Comparison of ENCODE assay signal across 6 cellular contexts in the genomic region with DNA sequence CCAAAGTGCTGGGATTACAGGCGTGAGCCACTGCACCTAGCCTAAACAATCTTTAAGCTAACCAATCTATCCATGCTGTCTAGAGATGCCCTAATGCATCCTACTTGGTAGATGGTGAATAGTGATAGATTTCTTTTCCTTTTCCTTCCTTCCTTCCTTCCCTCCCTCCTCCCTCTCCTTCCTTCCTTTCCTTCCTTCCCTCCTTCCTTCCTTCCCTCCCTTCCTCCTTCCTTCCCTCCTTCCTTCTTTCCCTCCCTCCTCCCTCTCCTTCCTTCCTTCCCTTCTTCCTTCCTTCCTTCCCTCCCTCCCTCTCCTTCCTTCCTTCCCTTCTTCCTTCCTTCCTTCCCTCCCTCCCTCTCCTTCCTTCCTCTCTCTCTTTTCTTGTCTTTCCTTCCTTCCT.
A peak's percentile ranks its signal among the peaks of the same experiment; 100 is the strongest.
DNase-seq lines count a peak whose midpoint lies in the region; ATAC-seq, FAIRE-seq and TF ChIP-seq lines count a peak whose summit lies in the region.
"Not testable (repeated sequence)": the region's sequence is repeated elsewhere in the genome, so short reads cannot be mapped to it uniquely, and the experiment has no call there.

No MANE protein-coding gene starts in this region.

- not testable (repeated sequence) for H3K9ac ChIP-seq in OCI-LY1 (ENCODE audit: low read length); endothelial cell of umbilical vein (replicated peaks; ENCODE audit: extremely low read depth, insufficient read depth, low read length); HepG2 (ENCODE audit: insufficient read depth, low read depth, low read length)

- H3K36me3 ChIP-seq in HEK293 (ENCODE audit: control insufficient read depth in 2 of 2, insufficient read depth in 1 of 2, low read length in 2 of 2); OCI-LY1 (ENCODE audit: insufficient read depth, low read length); endothelial cell of umbilical vein (ENCODE audit: control insufficient read depth in 2 of 2, extremely low read depth in 1 of 2, insufficient read depth in 2 of 2, low read length in 2 of 2); HepG2 (replicated peaks in 1 of 2; ENCODE audit: control insufficient read depth in 1 of 2, insufficient read depth in 2 of 2, low read length in 2 of 2): not testable (repeated sequence)

- TF ChIP-seq EP300 in HepG2 (IDR thresholded peaks at IDR 0.05; ENCODE audit: low read depth in 2 of 2, low read length in 2 of 2); HepG2 (CRISPR knock-in tag; IDR thresholded peaks at IDR 0.05; ENCODE audit: borderline replicate concordance): not testable (repeated sequence)

- H3K4me2 ChIP-seq in OCI-LY1 (ENCODE audit: low read length); endothelial cell of umbilical vein (ENCODE audit: insufficient read depth, low read length); HepG2 (ENCODE audit: low read depth, low read length): not testable (repeated sequence)

- H3K9me2 ChIP-seq in OCI-LY1 (ENCODE audit: low read depth, low read length): not testable (repeated sequence)

- POLR2A ChIA-PET in HEK293 (lab: Yijun Ruan, JAX); endothelial cell of umbilical vein (lab: Charles Lee); HepG2 (lab: Yijun Ruan, JAX): not testable (repeated sequence)

- CTCF ChIA-PET in HEK293 (lab: Yijun Ruan, JAX); endothelial cell of umbilical vein (lab: Charles Lee); HepG2 (lab: Yijun Ruan, JAX; ENCODE audit: low intra/inter-chr PET ratio, low total read pairs): not testable (repeated sequence)

- not testable (repeated sequence) for H3K79me2 ChIP-seq in OCI-LY1 (ENCODE audit: insufficient read depth, low read length); endothelial cell of umbilical vein (ENCODE audit: control insufficient read depth, insufficient read depth, low read length); HepG2 (ENCODE audit: insufficient read depth, low read length)

- H3F3A ChIP-seq in OCI-LY1 (ENCODE audit: insufficient read depth, low read length): not testable (repeated sequence)

- not testable (repeated sequence) for H3K9me3 ChIP-seq in HEK293 (ENCODE audit: control insufficient read depth, insufficient read depth, low read depth, low read length); OCI-LY1 (ENCODE audit: low read length); endothelial cell of umbilical vein (replicated peaks; ENCODE audit: control insufficient read depth, insufficient read depth, low read length)
- peaks cover 57% of the 10 kb centered on the region; the same call in 1 of the 2 replicates for H3K9me3 ChIP-seq in HepG2 (ENCODE audit: low read length)

- not testable (repeated sequence) for H3K4me3 ChIP-seq in HEK293 (ENCODE audit: low read depth, low read length); OCI-LY1 (ENCODE audit: low read depth, low read length, poor library complexity, severe bottlenecking); endothelial cell of umbilical vein (replicated peaks in 1 of 3; ENCODE audit: insufficient read depth in 1 of 3, low read depth in 1 of 3, low read length in 3 of 3); HepG2 (replicated peaks in 1 of 3; ENCODE audit: insufficient read depth in 1 of 3, low read depth in 2 of 3, low read length in 3 of 3)

- DNase-seq in endothelial cell of umbilical vein (ENCODE audit: low read depth, low spot score); HepG2 (ENCODE audit: low spot score); progenitor cell of endocrine pancreas (ENCODE audit: low spot score, unreplicated experiment); urothelium cell line (ENCODE audit: low spot score): not testable (repeated sequence)

- not testable (repeated sequence) for TF ChIP-seq CTCF in HEK293 (tag by site-specific recombination; IDR thresholded peaks at IDR 0.05); OCI-LY1 (IDR thresholded peaks at IDR 0.05; ENCODE audit: low read length); endothelial cell of umbilical vein (IDR thresholded peaks at IDR 0.05; ENCODE audit: extremely low read depth in 1 of 2, insufficient read depth in 1 of 2, low read depth in 1 of 2, low read length in 2 of 2); HepG2 (CRISPR knock-in tag; IDR thresholded peaks at IDR 0.05); progenitor cell of endocrine pancreas (IDR thresholded peaks at IDR 0.05; ENCODE audit: unreplicated experiment)

- H4K20me1 ChIP-seq in OCI-LY1 (ENCODE audit: insufficient read depth, low read length); endothelial cell of umbilical vein (replicated peaks; ENCODE audit: control insufficient read depth, extremely low read depth, insufficient read depth, low read length); HepG2 (ENCODE audit: insufficient read depth, low read length): not testable (repeated sequence)

- H3K27me3 ChIP-seq in OCI-LY1 (ENCODE audit: insufficient read depth, low read length); endothelial cell of umbilical vein (ENCODE audit: control insufficient read depth in 2 of 2, insufficient read depth in 2 of 2, low read length in 2 of 2); HepG2 (ENCODE audit: control insufficient read depth in 1 of 2, insufficient read depth in 2 of 2, low read length in 2 of 2): not testable (repeated sequence)

- 17% methylated on average over 1 of the region's 1 CpG for WGBS in HepG2 (ENCODE audit: low lambda C conversion rate)

- not testable (repeated sequence) for H3K4me3 Mint-ChIP-seq in progenitor cell of endocrine pancreas (ENCODE audit: low read depth)

- not testable (repeated sequence) for BruUV-seq in endothelial cell of umbilical vein (replicated peaks; lab: Mats Ljungman, UMichigan); HepG2 (replicated peaks; lab: Mats Ljungman, UMichigan)

- H3K27ac ChIP-seq in HEK293 (ENCODE audit: extremely low read depth, low read depth, low read length); endothelial cell of umbilical vein (ENCODE audit: insufficient read depth, low read depth, low read length); HepG2 (ENCODE audit: extremely low read length, insufficient read depth, low read length): not testable (repeated sequence)
- peak overlapping the region; percentile 25 for H3K27ac ChIP-seq in OCI-LY1 (ENCODE audit: low read depth, low read length, poor library complexity, severe bottlenecking)

- not testable (repeated sequence) for H3K9me3 Mint-ChIP-seq in progenitor cell of endocrine pancreas (ENCODE audit: low read depth)

- not testable (repeated sequence) for TF ChIP-seq RAD21 in HepG2 (CRISPR knock-in tag; IDR thresholded peaks at IDR 0.05)

- not testable (repeated sequence) for TF ChIP-seq POLR2A in endothelial cell of umbilical vein (IDR thresholded peaks at IDR 0.05; ENCODE audit: low read depth, low read length); HepG2 (IDR thresholded peaks at IDR 0.05; ENCODE audit: insufficient read depth in 1 of 2, low read depth in 2 of 2, low read length in 2 of 2)

- H3K4me1 Mint-ChIP-seq in progenitor cell of endocrine pancreas (ENCODE audit: low read depth): not testable (repeated sequence)

- FAIRE-seq in endothelial cell of umbilical vein (lab: Jason Lieb, UNC): peak; percentile 54
- not testable (repeated sequence) for FAIRE-seq in HepG2 (lab: Jason Lieb, UNC)
- peak; percentile 13 for FAIRE-seq in urothelium cell line (lab: Jason Lieb, UNC)

- H3K9me1 ChIP-seq in endothelial cell of umbilical vein (replicated peaks; ENCODE audit: control insufficient read depth, extremely low read depth, insufficient read depth, low read length): not testable (repeated sequence)

- intact Hi-C loops in endothelial cell of umbilical vein (cut with micrococcal nuclease); HepG2 (cut with micrococcal nuclease; ENCODE audit: unreplicated experiment): not testable (repeated sequence)

- H2AFZ ChIP-seq in OCI-LY1 (ENCODE audit: low read length); endothelial cell of umbilical vein (ENCODE audit: low read depth, low read length); HepG2 (ENCODE audit: low read length): not testable (repeated sequence)

- not testable (repeated sequence) for H3K4me1 ChIP-seq in HEK293 (ENCODE audit: control insufficient read depth, insufficient read depth, low read length); endothelial cell of umbilical vein (ENCODE audit: control insufficient read depth, extremely low read depth, insufficient read depth, low read length); HepG2 (ENCODE audit: insufficient read depth, low read length)
- H3K4me1 ChIP-seq in OCI-LY1 (ENCODE audit: insufficient read depth, low read length, severe bottlenecking): peaks cover 39% of the 10 kb centered on the region

- not testable (repeated sequence) for H3K27me3 Mint-ChIP-seq in progenitor cell of endocrine pancreas

- dilution Hi-C loops in endothelial cell of umbilical vein (cut with MboI; ENCODE audit: extremely low pct_ligation_motif_present, low sequenced_read_pairs): not testable (repeated sequence)

- not testable (repeated sequence) for ATAC-seq in HepG2

- H3K36me3 Mint-ChIP-seq in progenitor cell of endocrine pancreas (ENCODE audit: insufficient read depth): not testable (repeated sequence)

- in situ Hi-C loops in HepG2 (cut with HindIII; ENCODE audit: extremely low pct_ligation_motif_present, low pct_unique_long_range_greater_than_20kb): not testable (repeated sequence)

- H3K27ac Mint-ChIP-seq in progenitor cell of endocrine pancreas: peak overlapping the region; percentile 59

TF ChIP-seq in HEK293, 187 proteins besides CTCF, POLR2A, EP300 and RAD21:
- peak; percentile 52 for TF ChIP-seq ZNF366 (tag by site-specific recombination; conservative IDR thresholded peaks at IDR 0.05)

TF ChIP-seq in HepG2, 621 proteins besides CTCF, POLR2A, EP300 and RAD21:
- TF ChIP-seq HNRNPK (IDR thresholded peaks at IDR 0.05; ENCODE audit: low read depth, low read length, poor library complexity, severe bottlenecking): peak; percentile 17
- TF ChIP-seq PCBP2 (optimal IDR thresholded peaks at IDR 0.05; ENCODE audit: low read depth, low read length, poor library complexity, severe bottlenecking): peak; percentile 70
